ENCODE assay signal across 1 cellular context in genomic region chr17:44308320-44308818, GRCh38.
TF ChIP-seq lines count a peak whose summit lies in the region.

RUNDC3A (plus strand) TSS chr17:44308601; CDS start chr17:44308833, 232 bp downstream.

TF ChIP-seq in K562, 482 proteins besides CTCF, POLR2A, EP300 and RAD21 (continued from another document and continues in another):
- TF ChIP-seq STAT6 (CRISPR knock-in tag; IDR thresholded peaks at IDR 0.05) (no peak), ESRRA (IDR thresholded peaks at IDR 0.05; ENCODE audit: borderline replicate concordance, low read depth) (no peak), ZBTB49 (CRISPR knock-in tag; IDR thresholded peaks at IDR 0.05; ENCODE audit: borderline replicate concordance) (0 out of 2 replicates have a peak, but pooled peaks have one; percentile 48), ZFP91 (CRISPR knock-in tag; IDR thresholded peaks at IDR 0.05) (no peak), ZC3H11A (IDR thresholded peaks at IDR 0.05; ENCODE audit: low read depth, low read length) (no peak), ZBTB9 (CRISPR knock-in tag; IDR thresholded peaks at IDR 0.05) (no peak), CBFA2T3 (IDR thresholded peaks at IDR 0.05) (no peak), ARID3B (CRISPR knock-in tag; IDR thresholded peaks at IDR 0.05; ENCODE audit: borderline replicate concordance) (no peak), FOS (IDR thresholded peaks at IDR 0.05; ENCODE audit: extremely low read depth, insufficient read length) (no peak), ZEB2 (IDR thresholded peaks at IDR 0.05) (no peak), FOXA1 (IDR thresholded peaks at IDR 0.05; ENCODE audit: borderline replicate concordance) (no peak), CREBBP (IDR thresholded peaks at IDR 0.05; ENCODE audit: low read depth, low read length) (no peak), BRD4 (IDR thresholded peaks at IDR 0.05) (no peak), REST (CRISPR knock-in tag; IDR thresholded peaks at IDR 0.05; ENCODE audit: low read depth) (peak; percentile 97), MED1 (CRISPR knock-in tag; IDR thresholded peaks at IDR 0.05; ENCODE audit: borderline replicate concordance) (no peak), RBM22 (IDR thresholded peaks at IDR 0.05; ENCODE audit: low read depth, low read length, poor library complexity, severe bottlenecking) (no peak), CBFA2T2 (conservative IDR thresholded peaks at IDR 0.05) (no peak), SLC30A9 (CRISPR knock-in tag; IDR thresholded peaks at IDR 0.05) (no peak), DNMT1 (IDR thresholded peaks at IDR 0.05) (no peak), BRCA1 (IDR thresholded peaks at IDR 0.05) (no peak), BRCA1 (CRISPR knock-in tag; IDR thresholded peaks at IDR 0.05) (no peak), ZNF445 (CRISPR knock-in tag; IDR thresholded peaks at IDR 0.05; ENCODE audit: low read depth) (no peak), ZNF354B (CRISPR knock-in tag; IDR thresholded peaks at IDR 0.05) (no peak), ZNF766 (CRISPR knock-in tag; conservative IDR thresholded peaks at IDR 0.05) (peak; percentile 64; the same call in 1 of the 2 replicates), HMGN3 (IDR thresholded peaks at IDR 0.05; ENCODE audit: borderline replicate concordance, extremely low read depth, insufficient read length, low read depth, low read length) (no peak), KAT2B (IDR thresholded peaks at IDR 0.05; ENCODE audit: low read depth, low read length) (no peak), BCLAF1 (IDR thresholded peaks at IDR 0.05; ENCODE audit: borderline replicate concordance in 1 of 2, control insufficient read depth in 1 of 2, low read depth in 2 of 2, low read length in 1 of 2) (no peak), STAG1 (CRISPR knock-in tag; IDR thresholded peaks at IDR 0.05; ENCODE audit: borderline replicate concordance) (no peak), XRCC4 (IDR thresholded peaks at IDR 0.05; ENCODE audit: extremely low read depth, insufficient read depth, insufficient read length) (no peak), JUNB (CRISPR knock-in tag; conservative IDR thresholded peaks at IDR 0.05) (no peak), C11orf30 (IDR thresholded peaks at IDR 0.05; ENCODE audit: low read depth) (no peak), ZNF175 (CRISPR knock-in tag; IDR thresholded peaks at IDR 0.05; ENCODE audit: low read depth) (no peak), FOSL1 (tag; conservative IDR thresholded peaks at IDR 0.05) (no peak), E4F1 (CRISPR knock-in tag; IDR thresholded peaks at IDR 0.05; ENCODE audit: borderline replicate concordance) (no peak), GTF2F1 (IDR thresholded peaks at IDR 0.05; ENCODE audit: low read depth, low read length) (no peak), STAT5A (IDR thresholded peaks at IDR 0.05; ENCODE audit: borderline replicate concordance, low read length) (no peak), ATF4 (CRISPR knock-in tag; IDR thresholded peaks at IDR 0.05) (no peak), ZNF507 (tag; conservative IDR thresholded peaks at IDR 0.05) (no peak), DDX20 (tag; IDR thresholded peaks at IDR 0.05; ENCODE audit: low read depth) (no peak), SAFB (IDR thresholded peaks at IDR 0.05; ENCODE audit: borderline replicate concordance, low read depth, low read length) (no peak), HNRNPH1 (optimal IDR thresholded peaks at IDR 0.05; ENCODE audit: low read depth, low read length) (no peak), LARP7 (IDR thresholded peaks at IDR 0.05) (no peak), LEF1 (IDR thresholded peaks at IDR 0.05) (no peak), RBM15 (IDR thresholded peaks at IDR 0.05; ENCODE audit: insufficient read depth, low read length) (no peak), ZNF57 (CRISPR knock-in tag; IDR thresholded peaks at IDR 0.05) (no peak)
